Comparison of ENCODE assay signal across 8 cellular contexts in genomic region chr1:151909167-151910149, GRCh38. TPM values are rescaled to one million over a fixed set of nuclear protein-coding genes. Genes with fewer than 3 reads are reported as not detected.
DNase-seq lines count a peak whose midpoint lies in the region; ATAC-seq and TF ChIP-seq lines count a peak whose summit lies in the region.

Gene THEM4, minus strand, starts transcription at chr1:151909511. Its CDS starts 53 bp downstream, at chr1:151909458.

- H3K9me3 ChIP-seq in CD4-positive, alpha-beta T cell (ENCODE audit: control insufficient read depth, low read length), result peaks cover 9% of the 10 kb centered on the region
- H3K9me3 ChIP-seq in OCI-LY7 (ENCODE audit: low read length), result peaks cover 19% of the 10 kb centered on the region
- H3K9me3 ChIP-seq in mucosa of descending colon, result peaks cover 22% of the 10 kb centered on the region

- CTCF ChIA-PET in CD4-positive, alpha-beta T cell (lab: Charles Lee), result interaction anchor here (0.8 to 3.2 kb wide), 7 partner anchors 8 to 87 kb away, joined by 3 to 27 read pairs (median 8); no protein-coding TSS in a partner anchor
- CTCF ChIA-PET in OCI-LY7 (lab: Charles Lee; ENCODE audit: unreplicated experiment), result interaction anchor here (0.9 to 1.5 kb wide), 3 partner anchors 13 to 91 kb away, joined by 3 to 5 read pairs (median 3); no protein-coding TSS in a partner anchor

- H3K4me2 ChIP-seq in OCI-LY7 (ENCODE audit: low read length), result peak within 1 kb of the TSS; percentile 67

- H3K27ac Mint-ChIP-seq in CD4-positive, alpha-beta T cell, result peak within 1 kb of the TSS; percentile 89

- no peaks in the 10 kb centered on the region for H3K9me2 ChIP-seq in OCI-LY7 (ENCODE audit: insufficient read depth, low read length)

- TSS peak; percentile 96 for BruUV-seq in OCI-LY7 (replicated peaks; lab: Mats Ljungman, UMichigan)

- intact Hi-C loops in CD4-positive, alpha-beta T cell (cut with DNase I, micrococcal nuclease), result loop anchor here in 1 of 2 experiments (2.0 kb wide), 1 partner anchor 13 kb away; no protein-coding TSS in a partner anchor
- intact Hi-C loops in OCI-LY7 (cut with micrococcal nuclease; ENCODE audit: unreplicated experiment), result loop anchor here (2.0 to 10.0 kb wide), 3 partner anchors 17 to 115 kb away; partner anchors contain the start of gene TDRKH
- intact Hi-C loops in mucosa of descending colon (cut with DNase I, micrococcal nuclease), result no loop called here

- H3K4me1 Mint-ChIP-seq in CD4-positive, alpha-beta T cell (ENCODE audit: low read depth), result peaks cover 47% of the 10 kb centered on the region

- no peaks in the 10 kb centered on the region for H3K27me3 ChIP-seq in CD4-positive, alpha-beta T cell (ENCODE audit: control insufficient read depth, insufficient read depth, low read length)

- no peaks in the 10 kb centered on the region for H4K20me1 ChIP-seq in OCI-LY7 (ENCODE audit: insufficient read depth, low read length)

- H3K4me3 Mint-ChIP-seq in CD4-positive, alpha-beta T cell, result peak within 1 kb of the TSS; percentile 88

- H3K36me3 ChIP-seq in OCI-LY7 (ENCODE audit: insufficient read depth, low read length) (peaks cover 21% of the 10 kb centered on the region), mucosa of descending colon (ENCODE audit: low read depth) (no peaks in the 10 kb centered on the region)

- POLR2A ChIA-PET in CD4-positive, alpha-beta T cell (lab: Charles Lee), result interaction anchor here (0.7 to 8.1 kb wide), 14 partner anchors 12 to 146 kb away, joined by 3 to 106 read pairs (median 5); partner anchors contain the start of genes C2CD4D and MRPL9
- POLR2A ChIA-PET in OCI-LY7 (lab: Charles Lee), result interaction anchor here (0.6 to 2.7 kb wide), 5 partner anchors 11 to 515 kb away, joined by 3 to 18 read pairs (median 4); no protein-coding TSS in a partner anchor

- H3K9me3 Mint-ChIP-seq in CD4-positive, alpha-beta T cell, result peaks cover 3% of the 10 kb centered on the region

- peaks cover 46% of the 10 kb centered on the region for H3K36me3 Mint-ChIP-seq in CD4-positive, alpha-beta T cell (ENCODE audit: low read depth)

- TF ChIP-seq CTCF in CD4-positive, alpha-beta T cell (IDR thresholded peaks at IDR 0.05), result peak; percentile 12
- TF ChIP-seq CTCF in OCI-LY7 (conservative IDR thresholded peaks at IDR 0.05; ENCODE audit: low read length) (peak; percentile 47), epithelial cell of esophagus (IDR thresholded peaks at IDR 0.05; ENCODE audit: insufficient read depth, low read depth, low read length, missing control alignments) (no peak), mucosa of descending colon (IDR thresholded peaks at IDR 0.05) (no peak)

- no peaks in the 10 kb centered on the region for H3K79me2 ChIP-seq in OCI-LY7 (ENCODE audit: insufficient read depth, low read depth, low read length)

- H3K4me1 ChIP-seq in OCI-LY7 (ENCODE audit: insufficient read depth, low read length, poor library complexity, severe bottlenecking) (peaks cover 11% of the 10 kb centered on the region), mucosa of descending colon (ENCODE audit: low read depth) (no peaks in the 10 kb centered on the region)

- H3K27ac ChIP-seq in CD4-positive, alpha-beta T cell (ENCODE audit: low read depth, low read length), result peak within 1 kb of the TSS; percentile 74
- peak within 1 kb of the TSS; percentile 26 for H3K27ac ChIP-seq in OCI-LY7 (ENCODE audit: low read depth, low read length, poor library complexity, severe bottlenecking)

- peak within 1 kb of the TSS; percentile 95 for H2AFZ ChIP-seq in OCI-LY7 (ENCODE audit: low read length)

- peak; percentile 80 to 91 (median 88) for DNase-seq in CD4-positive, alpha-beta T cell
- DNase-seq in OCI-LY7 (ENCODE audit: low spot score), result peak; percentile 93
- peak; percentile 94 for DNase-seq in activated T-cell treated with anti-CD3 and anti-CD28 coated beads for 24 hours (ENCODE audit: low read depth)
- DNase-seq in epithelial cell of esophagus (ENCODE audit: low read depth), result peak; percentile 94
- peak; percentile 98 to 99 (median 99) for DNase-seq in mucosa of descending colon
- peak; percentile 83 to 84 for DNase-seq in stimulated activated CD8-positive, alpha-beta memory T cell treated with anti-CD3 and anti-CD28 coated beads, Interleukin-4, amount 100 ng/mL, for 1 hour (ENCODE audit: low read depth in 2 of 2, low spot score in 1 of 2)

- peak within 1 kb of the TSS; percentile 70 for H3K4me3 ChIP-seq in OCI-LY7 (ENCODE audit: low read depth, low read length, poor library complexity, severe bottlenecking)
- H3K4me3 ChIP-seq in epithelial cell of esophagus (ENCODE audit: low read length), result peak within 1 kb of the TSS; percentile 57
- H3K4me3 ChIP-seq in mucosa of descending colon, result peak within 1 kb of the TSS; percentile 27

- ATAC-seq in CD4-positive, alpha-beta T cell (ENCODE audit: poor library complexity), result peak; percentile 82
- ATAC-seq in GM19395 (IDR thresholded peaks at IDR 0.05; ENCODE audit: unreplicated experiment) (peak; percentile 95), HG03558 (IDR thresholded peaks at IDR 0.05; ENCODE audit: extremely low read depth, unreplicated experiment) (peak; percentile 90), mucosa of descending colon (peak; percentile 99)

- H3K27me3 Mint-ChIP-seq in CD4-positive, alpha-beta T cell, result no peaks in the 10 kb centered on the region

RNA-seq across cellular contexts. Expression of gene THEM4, which starts in this region (rescaled TPM):
- total RNA-seq in CD4-positive, alpha-beta T cell, result 10 to 100 TPM; 24.0 to 24.5 TPM
- total RNA-seq in OCI-LY7 (2014; rRNA removed; shearing (Covaris generic)), result 7.2 TPM in 2 replicates
- total RNA-seq in OCI-LY7 (2022) (21.5 and 23.3 TPM in 2 replicates), mucosa of descending colon (10 to 100 TPM in 2 of 3 donors, 1 to 10 TPM in 1; 9.1 to 12.7 (median 11.3) TPM)

Comparison
In these comparisons a context has a peak if more than half of its experiments do, and no peak if none do; other contexts are left out.
1. Peak in every context shown above with its lines: DNase-seq, ATAC-seq, H3K4me3 ChIP-seq and H3K27ac ChIP-seq.
2. CTCF ChIP-seq: peak in CD4-positive, alpha-beta T cell (single experiment) and OCI-LY7 (single experiment); none in epithelial cell of esophagus (single experiment) and mucosa of descending colon (single experiment).